Comparison of ENCODE assay signal across 8 cellular contexts in genomic region chr1:155173478-155174333, GRCh38. TPM values are rescaled to one million over a fixed set of nuclear protein-coding genes. Genes with fewer than 3 reads are reported as not detected.
DNase-seq lines count a peak whose midpoint lies in the region; ATAC-seq and TF ChIP-seq lines count a peak whose summit lies in the region.

Gene TRIM46 (plus strand): TSS chr1:155173849. CDS start chr1:155173967, 118 bp downstream.

- no peaks in the 10 kb centered on the region for H3K9me2 ChIP-seq in Loucy (replicated peaks; ENCODE audit: low read depth, low read length)

- DNase-seq in Daoy (ENCODE audit: low read depth), result peak; percentile 68
- peak; percentile 80 for DNase-seq in astrocyte of the hippocampus (ENCODE audit: low read depth, low spot score)

- H3K27me3 ChIP-seq in Loucy (ENCODE audit: insufficient read depth, low read length, poor library complexity, severe bottlenecking) (no peaks in the 10 kb centered on the region), iPS-15b (ENCODE audit: control insufficient read depth, insufficient read depth, low read length) (no peaks in the 10 kb centered on the region), skeletal muscle satellite cell (ENCODE audit: control insufficient read depth, insufficient read depth, low read length) (no peaks in the 10 kb centered on the region)

- no peaks in the 10 kb centered on the region for H4K20me1 ChIP-seq in Loucy (ENCODE audit: insufficient read depth, low read length, poor library complexity, severe bottlenecking)

- H3K36me3 ChIP-seq in Loucy (ENCODE audit: insufficient read depth, low read length) (no peaks in the 10 kb centered on the region), iPS-15b (ENCODE audit: control insufficient read depth, insufficient read depth, low read length) (peaks cover 20% of the 10 kb centered on the region), skeletal muscle satellite cell (ENCODE audit: insufficient read depth, low read length) (peaks cover 16% of the 10 kb centered on the region)

- H2AFZ ChIP-seq in Loucy (ENCODE audit: low read length), result peak within 1 kb of the TSS; percentile 98

- peak within 1 kb of the TSS; percentile 92 for H3K4me2 ChIP-seq in Loucy (ENCODE audit: low read depth, low read length, poor library complexity, severe bottlenecking)
- peak within 1 kb of the TSS; percentile 81 for H3K4me2 ChIP-seq in skeletal muscle satellite cell (ENCODE audit: low read length)

- H3K9ac ChIP-seq in Loucy (ENCODE audit: low read depth, low read length, poor library complexity, severe bottlenecking) (peak within 1 kb of the TSS; percentile 94), iPS-15b (ENCODE audit: low read depth, low read length) (peak within 1 kb of the TSS; percentile 87), skeletal muscle satellite cell (ENCODE audit: low read depth, low read length) (peak within 1 kb of the TSS; percentile 97)

- peaks cover 19% of the 10 kb centered on the region for H3K79me2 ChIP-seq in Loucy (ENCODE audit: insufficient read depth, low read length)

- H3K9me3 ChIP-seq in Loucy (ENCODE audit: insufficient read depth, low read depth, low read length) (no peaks in the 10 kb centered on the region), iPS-15b (ENCODE audit: control insufficient read depth, insufficient read depth, low read length) (no peaks in the 10 kb centered on the region), skeletal muscle satellite cell (replicated peaks; ENCODE audit: low read length) (no peaks in the 10 kb centered on the region)

- ATAC-seq in esophagus mucosa (no peak), HG03159 (IDR thresholded peaks at IDR 0.05; ENCODE audit: unreplicated experiment) (no peak)

- peak within 1 kb of the TSS; percentile 86 for H3K4me3 ChIP-seq in Loucy (ENCODE audit: low read length, poor library complexity, severe bottlenecking)
- H3K4me3 ChIP-seq in iPS-15b (ENCODE audit: low read depth, low read length), result peak within 1 kb of the TSS; percentile 95
- peak within 1 kb of the TSS; percentile 87 for H3K4me3 ChIP-seq in skeletal muscle satellite cell (ENCODE audit: low read length)

- H3F3A ChIP-seq in Loucy (ENCODE audit: low read depth), result peaks cover 5% of the 10 kb centered on the region

- intact Hi-C loops in T-helper 1 cell treated with Interleukin-12 subunit alpha and Interleukin-12 subunit beta and Interleukin-4 antibody, amounts not matched to agents 30 ng/mL and 1 ng/mL, for 36 hours (cut with micrococcal nuclease), result loop anchor here (5.0 kb wide), 4 partner anchors 171 to 616 kb away; partner anchors contain the start of genes CKS1B, SHC1, UBE2Q1 and ZBTB7B

- peak; percentile 31; the same call in 1 of the 2 replicates for TF ChIP-seq CTCF in Loucy (conservative IDR thresholded peaks at IDR 0.05; ENCODE audit: low read length)

- H3K4me1 ChIP-seq in Loucy (ENCODE audit: insufficient read depth, low read length, poor library complexity, severe bottlenecking), result peaks cover 27% of the 10 kb centered on the region
- H3K4me1 ChIP-seq in iPS-15b (ENCODE audit: control insufficient read depth, insufficient read depth, low read length), result peaks cover 4% of the 10 kb centered on the region
- peaks cover 23% of the 10 kb centered on the region for H3K4me1 ChIP-seq in skeletal muscle satellite cell (ENCODE audit: control insufficient read depth, insufficient read depth, low read length)

RNA-seq across cellular contexts. Expression of gene TRIM46, which starts in this region (rescaled TPM):
- 0.63 and 1.9 TPM in 2 replicates for total RNA-seq in Daoy (2014; rRNA removed; shearing (Covaris generic))
- total RNA-seq in T-helper 1 cell treated with Interleukin-12 subunit alpha and Interleukin-12 subunit beta and Interleukin-4 antibody, amounts not matched to agents 30 ng/mL and 1 ng/mL, for 36 hours, result 19.8 and 20.1 TPM in 2 replicates
- 3.0 and 3.5 TPM in 2 replicates for total RNA-seq in skeletal muscle satellite cell (2012; rRNA removed)
- 0.12 TPM for total RNA-seq in esophagus mucosa
